Comparison of ENCODE assay signal across 24 cellular contexts in the genomic region with DNA sequence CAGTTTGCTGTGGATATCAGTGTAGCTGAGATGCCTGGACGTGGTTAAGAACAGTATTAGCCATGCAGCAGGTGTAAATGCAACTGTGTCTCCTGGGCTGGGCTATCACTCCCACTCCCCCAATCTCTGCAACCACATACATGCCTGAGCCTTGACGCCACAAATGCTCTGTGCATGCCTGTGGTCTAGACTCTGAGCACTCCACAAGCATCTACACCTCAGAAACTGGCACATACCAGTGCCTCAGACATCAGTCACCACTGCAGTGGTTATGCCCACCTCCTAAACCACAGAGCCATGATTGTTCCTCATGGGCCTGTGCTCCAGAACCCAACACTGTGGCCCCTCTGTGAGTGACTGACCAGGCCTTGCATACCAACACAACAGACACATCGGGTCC.
A peak's percentile ranks its signal among the peaks of the same experiment; 100 is the strongest.
DNase-seq lines count a peak whose midpoint lies in the region; FAIRE-seq and TF ChIP-seq lines count a peak whose summit lies in the region.
"Had no signal": no experiment of that assay in that cellular context is flagged by ENCODE, and none has a peak within 500 bp of the region (broad histone marks: within the 10 kb centered on the region; RNA-seq: fewer than 3 reads in every experiment).

No MANE protein-coding gene starts in this region.

- H3K9me3 ChIP-seq in MM.1S (replicated peaks; ENCODE audit: insufficient read depth, low read length), result no peaks in the 10 kb centered on the region
- H3K9me3 ChIP-seq in astrocyte (ENCODE audit: insufficient read depth, low read depth, low read length), result no peaks in the 10 kb centered on the region
- H3K9me3 ChIP-seq in GM23248 (ENCODE audit: low read depth), result no peaks in the 10 kb centered on the region
- peaks cover 0 to 18% (median 2%) of the 10 kb centered on the region in 4 donors for H3K9me3 ChIP-seq in stomach
- H3K9me3 ChIP-seq in adrenal gland (replicated peaks in 1 of 3), result no peaks in the 10 kb centered on the region
- H3K9me3 ChIP-seq: BE2C, thoracic aorta had no signal

- no peak for FAIRE-seq in astrocyte (lab: Jason Lieb, UNC)
- FAIRE-seq: A204.1, GM12892 had no signal

- DNase-seq in ACHN, result peak; percentile 83
- DNase-seq in MM.1S, result peak; percentile 31
- DNase-seq in astrocyte (ENCODE audit: low read depth), result peak; percentile 9
- DNase-seq in myocyte (ENCODE audit: low read depth), result peak; percentile 100
- no peak for DNase-seq in GM23248
- DNase-seq in mesenteric fat pad (ENCODE audit: low spot score), result no peak
- DNase-seq in stomach, result no peak
- DNase-seq in adrenal gland, result no peak
- DNase-seq: activated CD4-positive, alpha-beta memory T cell treated with anti-CD3 and anti-CD28 coated beads, Interleukin-2, amount 10 ng/mL, durations not matched to agents 7 days and 5 days; activated effector memory CD4-positive, alpha-beta T cell treated with anti-CD3 and anti-CD28 coated beads, Interleukin-2, amount 50 U/mL, for 16 hours; activated naive CD8-positive, alpha-beta T cell treated with anti-CD3 and anti-CD28 coated beads, Interleukin-2, amount 50 U/mL, for 24 hours; activated T-cell treated with anti-CD3 and anti-CD28 coated beads for 4 hours; BE2C; COR-L47; NCI-H146; NCI-H2171; NCI-H524 treated with DMSO at 0.1 percent for 48 hours; psoas muscle; RPMI8226; stimulated activated naive CD4-positive, alpha-beta T cell had no signal

- no peaks in the 10 kb centered on the region for H3F3A ChIP-seq in MM.1S (ENCODE audit: insufficient read depth, low read length)
- no peaks in the 10 kb centered on the region for H3F3A ChIP-seq in GM23248 (ENCODE audit: insufficient read depth)

- H3K36me3 ChIP-seq in MM.1S (replicated peaks; ENCODE audit: insufficient read depth, low read length) (no peaks in the 10 kb centered on the region), astrocyte (ENCODE audit: insufficient read depth, low read length) (no peaks in the 10 kb centered on the region), GM23248 (ENCODE audit: low read depth) (no peaks in the 10 kb centered on the region), stomach (no peaks in the 10 kb centered on the region), adrenal gland (replicated peaks in 1 of 2) (no peaks in the 10 kb centered on the region)
- H3K36me3 ChIP-seq: BE2C, thoracic aorta had no signal

- TF ChIP-seq POLR2A in stomach (IDR thresholded peaks at IDR 0.05) (no peak), adrenal gland (IDR thresholded peaks at IDR 0.05) (no peak)

- H2AFZ ChIP-seq in MM.1S (ENCODE audit: low read length) (no peak overlapping the region), astrocyte (ENCODE audit: low read depth, low read length) (no peak overlapping the region), GM23248 (no peak overlapping the region)

- intact Hi-C loops in stomach (cut with DNase I; ENCODE audit: low total_unique reads), result no loop called here
- intact Hi-C loops in adrenal gland (cut with DNase I), result no loop called here

- in situ Hi-C loops in ACHN (cut with HindIII; ENCODE audit: low pct_ligation_motif_present, low pct_unique_long_range_greater_than_20kb, low sequenced_read_pairs) (no loop called here), GM23248 (cut with MboI) (no loop called here)

- peak overlapping the region; percentile 99 for H3K27ac Mint-ChIP-seq in astrocyte (ENCODE audit: unreplicated experiment)
- H3K27ac Mint-ChIP-seq: activated CD4-positive, alpha-beta memory T cell treated with anti-CD3 and anti-CD28 coated beads, Interleukin-2, amount 10 ng/mL, durations not matched to agents 7 days and 5 days; activated naive CD8-positive, alpha-beta T cell treated with anti-CD3 and anti-CD28 coated beads, Interleukin-2, amount 50 U/mL, for 24 hours had no signal

- no peaks in the 10 kb centered on the region for H3K36me3 Mint-ChIP-seq in astrocyte (ENCODE audit: low read depth, unreplicated experiment)

- no peak overlapping the region for H3K9ac ChIP-seq in MM.1S (ENCODE audit: low read length)
- H3K9ac ChIP-seq in astrocyte (ENCODE audit: low read length), result no peak overlapping the region
- no peak overlapping the region for H3K9ac ChIP-seq in GM23248

- H3K4me3 ChIP-seq in MM.1S (ENCODE audit: low read length), result no peak overlapping the region
- no peak overlapping the region for H3K4me3 ChIP-seq in astrocyte (ENCODE audit: insufficient read depth, low read depth, low read length)
- no peak overlapping the region for H3K4me3 ChIP-seq in GM23248
- no peak overlapping the region for H3K4me3 ChIP-seq in stomach
- H3K4me3 ChIP-seq in adrenal gland, result no peak overlapping the region
- H3K4me3 ChIP-seq: psoas muscle, skin epidermis, thoracic aorta had no signal

- H3K4me2 ChIP-seq in MM.1S (ENCODE audit: low read depth, low read length), result no peak overlapping the region
- H3K4me2 ChIP-seq in astrocyte (ENCODE audit: low read length), result no peak overlapping the region
- H3K4me2 ChIP-seq in GM23248 (ENCODE audit: unreplicated experiment), result no peak overlapping the region

- H3K9me2 ChIP-seq in MM.1S (replicated peaks; ENCODE audit: insufficient read depth, low read length) (no peaks in the 10 kb centered on the region), GM23248 (ENCODE audit: insufficient read depth) (no peaks in the 10 kb centered on the region)

- H3K79me2 ChIP-seq in MM.1S (ENCODE audit: low read length), result no peaks in the 10 kb centered on the region
- H3K79me2 ChIP-seq in astrocyte (ENCODE audit: insufficient read depth, low read length), result no peaks in the 10 kb centered on the region
- no peaks in the 10 kb centered on the region for H3K79me2 ChIP-seq in GM23248 (ENCODE audit: insufficient read depth)

- peaks cover 13% of the 10 kb centered on the region for H3K9me3 Mint-ChIP-seq in astrocyte (ENCODE audit: unreplicated experiment)

- no peaks in the 10 kb centered on the region for H3K4me1 ChIP-seq in MM.1S (ENCODE audit: low read length)
- H3K4me1 ChIP-seq in astrocyte (ENCODE audit: insufficient read depth, low read length), result no peaks in the 10 kb centered on the region
- no peaks in the 10 kb centered on the region for H3K4me1 ChIP-seq in GM23248 (ENCODE audit: insufficient read depth)
- no peaks in the 10 kb centered on the region for H3K4me1 ChIP-seq in stomach
- no peaks in the 10 kb centered on the region for H3K4me1 ChIP-seq in adrenal gland (replicated peaks in 1 of 2)
- H3K4me1 ChIP-seq: BE2C, psoas muscle had no signal

- no peak for TF ChIP-seq EP300 in stomach (IDR thresholded peaks at IDR 0.05)

- H3K4me1 Mint-ChIP-seq in astrocyte (ENCODE audit: low read depth, unreplicated experiment), result peaks cover 16% of the 10 kb centered on the region
- H3K4me1 Mint-ChIP-seq: activated CD4-positive, alpha-beta memory T cell treated with anti-CD3 and anti-CD28 coated beads, Interleukin-2, amount 10 ng/mL, durations not matched to agents 7 days and 5 days; activated naive CD8-positive, alpha-beta T cell treated with anti-CD3 and anti-CD28 coated beads, Interleukin-2, amount 50 U/mL, for 24 hours had no signal

- TF ChIP-seq CTCF in MM.1S (IDR thresholded peaks at IDR 0.05; ENCODE audit: low read length) (no peak), astrocyte (IDR thresholded peaks at IDR 0.05; ENCODE audit: insufficient read depth, low read depth, low read length) (no peak), stomach (IDR thresholded peaks at IDR 0.05) (no peak), adrenal gland (IDR thresholded peaks at IDR 0.05) (no peak)

- H4K20me1 ChIP-seq in MM.1S (ENCODE audit: insufficient read depth, low read length) (no peaks in the 10 kb centered on the region), astrocyte (ENCODE audit: insufficient read depth, low read length) (no peaks in the 10 kb centered on the region), GM23248 (ENCODE audit: insufficient read depth) (no peaks in the 10 kb centered on the region)

- H3K4me3 Mint-ChIP-seq in astrocyte (ENCODE audit: unreplicated experiment), result peak overlapping the region; percentile 47
- H3K4me3 Mint-ChIP-seq: activated CD4-positive, alpha-beta memory T cell treated with anti-CD3 and anti-CD28 coated beads, Interleukin-2, amount 10 ng/mL, durations not matched to agents 7 days and 5 days; activated naive CD8-positive, alpha-beta T cell treated with anti-CD3 and anti-CD28 coated beads, Interleukin-2, amount 50 U/mL, for 24 hours had no signal

- 0 to 5% methylated on average over 3 of the region's 3 CpGs for WGBS in GM23248 (ENCODE audit: low coverage in 1 of 2, low lambda C conversion rate in 2 of 2, missing lambda C conversion rate in 2 of 2), 2 experiments
- 56 to 72% (median 65%) methylated on average over 3 of the region's 3 CpGs for WGBS in stomach, 5 donors
- 63 to 70% (median 65%) methylated on average over 3 of the region's 3 CpGs for WGBS in adrenal gland, 4 donors

- H3K27me3 ChIP-seq in MM.1S (replicated peaks; ENCODE audit: insufficient read depth, low read length) (no peaks in the 10 kb centered on the region), astrocyte (ENCODE audit: insufficient read depth, low read length) (no peaks in the 10 kb centered on the region), GM23248 (replicated peaks; ENCODE audit: insufficient read depth) (no peaks in the 10 kb centered on the region), stomach (no peaks in the 10 kb centered on the region), adrenal gland (no peaks in the 10 kb centered on the region)
- H3K27me3 ChIP-seq: BE2C had no signal

- no peaks in the 10 kb centered on the region for H3K27me3 Mint-ChIP-seq in astrocyte (ENCODE audit: low read depth, unreplicated experiment)
- H3K27me3 Mint-ChIP-seq: activated CD4-positive, alpha-beta memory T cell treated with anti-CD3 and anti-CD28 coated beads, Interleukin-2, amount 10 ng/mL, durations not matched to agents 7 days and 5 days; activated naive CD8-positive, alpha-beta T cell treated with anti-CD3 and anti-CD28 coated beads, Interleukin-2, amount 50 U/mL, for 24 hours had no signal

- no peak overlapping the region for H3K27ac ChIP-seq in MM.1S (ENCODE audit: low read length)
- H3K27ac ChIP-seq in astrocyte (ENCODE audit: low read depth, low read length), result no peak overlapping the region
- no peak overlapping the region for H3K27ac ChIP-seq in GM23248
- H3K27ac ChIP-seq in stomach, result no peak overlapping the region
- H3K27ac ChIP-seq in adrenal gland, result no peak overlapping the region
- H3K27ac ChIP-seq: psoas muscle, skin epidermis, thoracic aorta had no signal

Comparison
In these comparisons a context has a peak if more than half of its experiments do, and no peak if none do; other contexts are left out.
1. DNase-seq: peak in ACHN (single experiment), MM.1S (single experiment), astrocyte (single experiment) and myocyte (single experiment); none in GM23248 (single experiment), mesenteric fat pad (single experiment), stomach (single experiment) and adrenal gland (0 of 7).